ENCODE assay signal across 1 cellular context in genomic region chr11:85725510-85726258, GRCh38.
TF ChIP-seq lines count a peak whose summit lies in the region.

No MANE protein-coding gene starts in this region.

TF ChIP-seq in IMR-90, 13 proteins besides CTCF, POLR2A, EP300 and RAD21:
- TF ChIP-seq RCOR1 (IDR thresholded peaks at IDR 0.05; ENCODE audit: insufficient replicate concordance, low read length) = no peak
- no peak for TF ChIP-seq CEBPB (IDR thresholded peaks at IDR 0.05; ENCODE audit: low read depth, low read length)
- TF ChIP-seq MXI1 (IDR thresholded peaks at IDR 0.05; ENCODE audit: borderline replicate concordance, low read depth, low read length) = no peak
- no peak for TF ChIP-seq MAFK (IDR thresholded peaks at IDR 0.05; ENCODE audit: low read depth, low read length)
- TF ChIP-seq ELK1 (IDR thresholded peaks at IDR 0.05; ENCODE audit: borderline replicate concordance, low read depth, low read length) = no peak
- no peak for TF ChIP-seq MAZ (IDR thresholded peaks at IDR 0.05; ENCODE audit: borderline replicate concordance, low read depth, low read length)
- no peak for TF ChIP-seq USF2 (IDR thresholded peaks at IDR 0.05; ENCODE audit: low read depth, low read length)
- no peak for TF ChIP-seq NFE2L2 (IDR thresholded peaks at IDR 0.05; ENCODE audit: low read depth, low read length)
- peak; percentile 48; the same call in 1 of the 2 replicates for TF ChIP-seq BHLHE40 (IDR thresholded peaks at IDR 0.05; ENCODE audit: low read depth, low read length)
- TF ChIP-seq SMC3 (IDR thresholded peaks at IDR 0.05; ENCODE audit: low read depth, low read length) = no peak
- no peak for TF ChIP-seq CHD1 (IDR thresholded peaks at IDR 0.05; ENCODE audit: low read depth, low read length)
- no peak for TF ChIP-seq RFX5 (IDR thresholded peaks at IDR 0.05; ENCODE audit: low read depth, low read length)
- peak; percentile 97 for TF ChIP-seq FOS (IDR thresholded peaks at IDR 0.05; ENCODE audit: low read depth, low read length)
